11 cellular contexts compared by ENCODE assay signal in genomic region chr9:3963266-3964019, GRCh38.
DNase-seq lines count a peak whose midpoint lies in the region; ATAC-seq and TF ChIP-seq lines count a peak whose summit lies in the region.
"Had no signal": no experiment of that assay in that cellular context is flagged by ENCODE, and none has a peak within 500 bp of the region (broad histone marks: within the 10 kb centered on the region; RNA-seq: fewer than 3 reads in every experiment).

No MANE protein-coding gene starts in this region.

- TF ChIP-seq CTCF in fibroblast of pulmonary artery (IDR thresholded peaks at IDR 0.05; ENCODE audit: low read length, missing control alignments) (no peak), parathyroid adenoma (IDR thresholded peaks at IDR 0.05) (no peak)

- no peaks in the 10 kb centered on the region for H3K36me3 ChIP-seq in parathyroid adenoma (ENCODE audit: control insufficient read depth, insufficient read depth, low read length)

- H3K4me1 ChIP-seq in parathyroid adenoma: no peaks in the 10 kb centered on the region

- H3K79me2 ChIP-seq in parathyroid adenoma: no peaks in the 10 kb centered on the region

- ATAC-seq in HG02571 (IDR thresholded peaks at IDR 0.05; ENCODE audit: unreplicated experiment): no peak
- no peak for ATAC-seq in HG02973 (IDR thresholded peaks at IDR 0.05; ENCODE audit: unreplicated experiment)

- H3K9ac ChIP-seq in parathyroid adenoma: no peak overlapping the region

- H3K27ac ChIP-seq in parathyroid adenoma: no peak overlapping the region

- H3K4me2 ChIP-seq in parathyroid adenoma (ENCODE audit: low read length): peak overlapping the region; percentile 34

- H3K4me3 ChIP-seq in fibroblast of pulmonary artery (replicated peaks; ENCODE audit: low read depth, low read length) (no peak overlapping the region), parathyroid adenoma (ENCODE audit: low read depth, low read length) (no peak overlapping the region)

- H3K27me3 ChIP-seq in parathyroid adenoma (ENCODE audit: control insufficient read depth, insufficient read depth, low read length): no peaks in the 10 kb centered on the region

- DNase-seq in DMS 273 (lab: John Stamatoyannopoulos, UW; ENCODE audit: unreplicated experiment): peak; percentile 62
- DNase-seq in RKO (ENCODE audit: low spot score): peak; percentile 12
- peak; percentile 78 for DNase-seq in fibroblast of pulmonary artery (ENCODE audit: low read depth)
- DNase-seq in HUDEP-2 (lab: John Stamatoyannopoulos, UW; ENCODE audit: unreplicated experiment in 76 of 76): no peak
- no peak for DNase-seq in NCI-H510A treated with DMSO at 0.1 percent for 48 hours (lab: John Stamatoyannopoulos, UW)
- DNase-seq: activated naive CD4-positive, alpha-beta T cell; glutamatergic neuron; NCI-H2029 had no signal

- H2AFZ ChIP-seq in parathyroid adenoma: no peak overlapping the region

- no peaks in the 10 kb centered on the region for H3K9me3 ChIP-seq in parathyroid adenoma (ENCODE audit: control insufficient read depth, low read length)

Comparison
In these comparisons a context has a peak if more than half of its experiments do, and no peak if none do; other contexts are left out.
1. DNase-seq: peak in DMS 273 (single experiment), RKO (single experiment) and fibroblast of pulmonary artery (single experiment); none in HUDEP-2 (0 of 76) and NCI-H510A treated with DMSO at 0.1 percent for 48 hours (single experiment).